In the genomic region with DNA sequence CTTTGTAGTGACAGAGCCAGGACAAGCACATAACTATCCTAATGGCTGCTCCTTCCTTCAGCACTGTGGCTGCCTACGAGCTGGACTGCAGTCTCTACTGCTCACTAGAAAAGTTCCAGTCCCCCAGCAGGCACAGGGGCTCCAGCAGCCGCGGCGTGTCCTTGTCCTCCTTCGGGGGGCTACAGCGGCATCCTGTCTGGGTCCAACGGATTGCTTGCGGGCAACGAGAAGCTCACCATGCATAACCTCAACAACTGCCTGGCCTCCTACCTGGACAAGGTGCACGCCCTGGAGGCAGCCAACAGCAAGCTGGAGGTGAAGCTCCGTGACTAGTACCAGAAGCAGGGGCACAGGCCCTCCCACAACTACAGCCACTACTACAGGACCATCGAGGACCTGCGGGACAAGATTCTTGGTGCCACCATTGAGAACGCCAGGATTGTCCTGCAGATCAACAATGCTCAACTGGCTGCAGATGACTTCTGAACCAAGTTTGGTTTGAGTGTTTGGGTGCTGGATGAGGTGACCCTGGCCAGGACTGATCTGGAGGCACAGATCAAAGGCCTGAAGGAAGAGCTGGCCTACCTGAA, we compare ENCODE assay signal across 19 cellular contexts.
DNase-seq lines count a peak whose midpoint lies in the region; ATAC-seq and TF ChIP-seq lines count a peak whose summit lies in the region.
"Had no signal": no experiment of that assay in that cellular context is flagged by ENCODE, and none has a peak within 500 bp of the region (broad histone marks: within the 10 kb centered on the region; RNA-seq: fewer than 3 reads in every experiment).

No MANE protein-coding gene starts in this region.

- H3K27me3 ChIP-seq in NT2/D1 (ENCODE audit: insufficient read depth, insufficient read length) (no peaks in the 10 kb centered on the region), hepatocyte (no peaks in the 10 kb centered on the region), uterus (no peaks in the 10 kb centered on the region)
- H3K27me3 ChIP-seq: BLaER1 treated with 17β-estradiol and CSF1 and Interleukin-3, amounts not matched to agents 10 nM and 100 nM; MG63 had no signal

- H3K27ac Mint-ChIP-seq in osteocyte (ENCODE audit: unreplicated experiment): no peak overlapping the region

- no peaks in the 10 kb centered on the region for H4K20me1 ChIP-seq in hepatocyte (ENCODE audit: insufficient read depth, poor library complexity, severe bottlenecking)
- H4K20me1 ChIP-seq: BLaER1 treated with 17β-estradiol and CSF1 and Interleukin-3, amounts not matched to agents 10 nM and 100 nM had no signal

- H3K4me3 ChIP-seq in NT2/D1 (ENCODE audit: insufficient read length, low read depth): no peak overlapping the region
- H3K4me3 ChIP-seq in hepatocyte: no peak overlapping the region
- H3K4me3 ChIP-seq in uterus: no peak overlapping the region
- H3K4me3 ChIP-seq: BLaER1 treated with 17β-estradiol and CSF1 and Interleukin-3, amounts not matched to agents 10 nM and 100 nM; HAP-1; MG63; PC-9 had no signal

- peaks cover 2% of the 10 kb centered on the region for H3K36me3 Mint-ChIP-seq in osteocyte (ENCODE audit: unreplicated experiment)
- H3K36me3 Mint-ChIP-seq: IgD-negative memory B cell had no signal

- H3K4me1 ChIP-seq in NT2/D1 (ENCODE audit: insufficient read depth, insufficient read length) (peaks cover 19% of the 10 kb centered on the region), hepatocyte (ENCODE audit: insufficient read depth) (peaks cover 8% of the 10 kb centered on the region), uterus (peaks cover 0 to 6% of the 10 kb centered on the region in 2 donors)

- H3K79me2 ChIP-seq in hepatocyte: no peaks in the 10 kb centered on the region

- H3K27ac ChIP-seq in hepatocyte (peak overlapping the region; percentile 55), uterus (peak overlapping the region; percentile 73 to 80)
- H3K27ac ChIP-seq: PC-9, RWPE1 had no signal

- H3K9ac ChIP-seq in NT2/D1 (ENCODE audit: insufficient read length, low read depth): peak overlapping the region; percentile 6

- H2AFZ ChIP-seq in hepatocyte: no peak overlapping the region
- H2AFZ ChIP-seq: PC-9 had no signal

- H3K4me1 Mint-ChIP-seq in osteocyte (ENCODE audit: unreplicated experiment): peaks cover 29% of the 10 kb centered on the region

- H3K9me3 Mint-ChIP-seq in osteocyte (ENCODE audit: unreplicated experiment): peaks cover 7% of the 10 kb centered on the region

- no peak for TF ChIP-seq POLR2A in uterus (IDR thresholded peaks at IDR 0.05)

- 94% methylated on average over 14 of the region's 14 CpGs for WGBS in hepatocyte (ENCODE audit: low lambda C conversion rate, missing lambda C conversion rate)

- peaks cover 12% of the 10 kb centered on the region for H3K27me3 Mint-ChIP-seq in osteocyte (ENCODE audit: unreplicated experiment)
- H3K27me3 Mint-ChIP-seq: IgD-negative memory B cell had no signal

- DNase-seq in NT2/D1 (ENCODE audit: low read depth, low spot score) (no peak), hepatocyte (ENCODE audit: low spot score) (no peak), osteocyte (ENCODE audit: extremely low spot score, unreplicated experiment) (peak; percentile 72), uterus (no peak), H4 (ENCODE audit: low spot score) (no peak)
- no peak for DNase-seq in activated CD4-positive, alpha-beta T cell treated with anti-CD3 and anti-CD28 coated beads, Interleukin-2, amount 50 U/mL, for 48 hours
- DNase-seq: DMS79, Karpas-422, MG63, NCI-H1048, NCI-H1436, NCI-H1930, NCI-H526, PC-9 had no signal

- H3K4me3 Mint-ChIP-seq in osteocyte (ENCODE audit: unreplicated experiment): no peak overlapping the region
- H3K4me3 Mint-ChIP-seq: IgD-negative memory B cell had no signal

- H3K36me3 ChIP-seq in NT2/D1 (ENCODE audit: insufficient read depth, insufficient read length, low read length) (no peaks in the 10 kb centered on the region), hepatocyte (replicated peaks; ENCODE audit: insufficient read depth, low read depth) (no peaks in the 10 kb centered on the region), uterus (no peaks in the 10 kb centered on the region)
- H3K36me3 ChIP-seq: BLaER1 treated with 17β-estradiol and CSF1 and Interleukin-3, amounts not matched to agents 10 nM and 100 nM; HAP-1; MG63 had no signal

- H3K9me3 ChIP-seq in NT2/D1 (ENCODE audit: insufficient read depth, low read length) (peaks cover 13% of the 10 kb centered on the region; the same call in 1 of the 2 replicates), hepatocyte (ENCODE audit: low read depth) (no peaks in the 10 kb centered on the region), uterus (no peaks in the 10 kb centered on the region)
- H3K9me3 ChIP-seq: HAP-1, MG63 had no signal

- peak overlapping the region; percentile 46 for H3K4me2 ChIP-seq in hepatocyte
- H3K4me2 ChIP-seq: PC-9 had no signal

- intact Hi-C loops in uterus (cut with DNase I; ENCODE audit: low total_unique reads): no loop called here

- no peaks in the 10 kb centered on the region for H3K9me2 ChIP-seq in hepatocyte (replicated peaks; ENCODE audit: insufficient read depth)

- ATAC-seq in GM18502 (IDR thresholded peaks at IDR 0.05; ENCODE audit: poor library complexity, unreplicated experiment): no peak

- TF ChIP-seq CTCF in hepatocyte (IDR thresholded peaks at IDR 0.05; ENCODE audit: poor library complexity) (no peak), osteocyte (IDR thresholded peaks at IDR 0.05) (no peak), uterus (IDR thresholded peaks at IDR 0.05) (no peak)
